Comparison of ENCODE assay signal across 8 cellular contexts in genomic region chr7:96708872-96709271, GRCh38. TPM values are rescaled to one million over a fixed set of nuclear protein-coding genes. Genes with fewer than 3 reads are reported as not detected.
DNase-seq lines count a peak whose midpoint lies in the region; ATAC-seq and TF ChIP-seq lines count a peak whose summit lies in the region.

No MANE protein-coding gene starts in this region.

- POLR2A ChIA-PET in AG04449 (lab: Yijun Ruan, JAX), result no interaction called here

- CTCF ChIA-PET in AG04449 (lab: Yijun Ruan, JAX), result interaction anchor here (1.3 kb wide), 1 partner anchor 16 kb away, joined by 3 read pairs; no protein-coding TSS in a partner anchor

- TF ChIP-seq CTCF in AG04449 (IDR thresholded peaks at IDR 0.05; ENCODE audit: insufficient read depth, low read length, missing control alignments), result no peak
- no peak for TF ChIP-seq CTCF in prostate gland (IDR thresholded peaks at IDR 0.05)

- H3K4me3 ChIP-seq in AG04449 (ENCODE audit: low read depth, low read length), result peak overlapping the region; percentile 82
- peak overlapping the region; percentile 84 for H3K4me3 ChIP-seq in NT2/D1 (ENCODE audit: insufficient read length, low read depth)
- peak overlapping the region; percentile 77 to 78 for H3K4me3 ChIP-seq in prostate gland

- DNase-seq in AG04449 (ENCODE audit: low read depth, low spot score) (no peak), NT2/D1 (ENCODE audit: low read depth, low spot score) (no peak), epithelial cell of prostate (ENCODE audit: low read depth, low spot score) (no peak), prostate gland (ENCODE audit: low spot score) (no peak), SHP77 treated with DMSO at 0.1 percent for 48 hours (lab: John Stamatoyannopoulos, UW) (no peak), NCI-H1436 treated with DMSO at 0.1 percent for 48 hours (lab: John Stamatoyannopoulos, UW) (no peak), DMS53 treated with DMSO at 0.1 percent for 48 hours (lab: John Stamatoyannopoulos, UW; ENCODE audit: unreplicated experiment) (no peak)

- intact Hi-C loops in prostate gland (cut with DNase I), result no loop called here

- H3K9me3 ChIP-seq in NT2/D1 (ENCODE audit: insufficient read depth, low read length), result peaks cover 9% of the 10 kb centered on the region; the same call in 1 of the 2 replicates
- H3K9me3 ChIP-seq in prostate gland, result no peaks in the 10 kb centered on the region

- H3K4me1 ChIP-seq in NT2/D1 (ENCODE audit: insufficient read depth, insufficient read length), result no peaks in the 10 kb centered on the region
- no peaks in the 10 kb centered on the region for H3K4me1 ChIP-seq in prostate gland (replicated peaks)

- no peak for TF ChIP-seq POLR2A in prostate gland (IDR thresholded peaks at IDR 0.05)

- peak; percentile 5 for ATAC-seq in GM19463 (IDR thresholded peaks at IDR 0.05; ENCODE audit: unreplicated experiment)

- WGBS in prostate gland, result 55% methylated on average over 5 of the region's 5 CpGs

- H3K27me3 ChIP-seq in NT2/D1 (ENCODE audit: insufficient read depth, insufficient read length) (no peaks in the 10 kb centered on the region), prostate gland (replicated peaks; ENCODE audit: insufficient read depth) (no peaks in the 10 kb centered on the region)

- peak overlapping the region; percentile 90 for H3K9ac ChIP-seq in NT2/D1 (ENCODE audit: insufficient read length, low read depth)

- H3K36me3 ChIP-seq in NT2/D1 (ENCODE audit: insufficient read depth, insufficient read length, low read length) (peaks cover 13% of the 10 kb centered on the region), prostate gland (no peaks in the 10 kb centered on the region)

- H3K27ac ChIP-seq in epithelial cell of prostate (peak overlapping the region; percentile 94), prostate gland (peak overlapping the region; percentile 83 to 89)

RNA-seq across cellular contexts. Expression of gene SEM1, which starts 0.8 kb away (rescaled TPM):
- total RNA-seq in prostate gland, result 10 to 100 TPM; 16.2 to 24.9 TPM
